In genomic region chr7:2711895-2712675, GRCh38 we compare ENCODE assay signal across 17 cellular contexts. TPM values are rescaled to one million over a fixed set of nuclear protein-coding genes. Genes with fewer than 3 reads are reported as not detected.
"Had no signal": no experiment of that assay in that cellular context is flagged by ENCODE, and none has a peak within 500 bp of the region (broad histone marks: within the 10 kb centered on the region; RNA-seq: fewer than 3 reads in every experiment).

No MANE protein-coding gene starts in this region.

- H3K36me3 ChIP-seq: stomach had no signal

- H3K4me3 ChIP-seq: hepatocyte, mucosa of descending colon, stomach had no signal

- H3K9me3 Mint-ChIP-seq: activated naive CD4-positive, alpha-beta T cell treated with anti-CD3 and anti-CD28 coated beads, Interleukin-2, amount 10 ng/mL, durations not matched to agents 7 days and 5 days; activated T-helper 17 cell treated with anti-CD3 and anti-CD28 coated beads, Interleukin-2, amount 50 U/mL, for 72 hours; dendritic cell treated with granulocyte-macrophage colony-stimulating factor and Interleukin-4, amounts not matched to agents 40 ng/mL and 50 ng/mL, for 4 days; natural killer cell; T-helper 1 cell treated with Interleukin-12 subunit alpha and Interleukin-12 subunit beta and Interleukin-4 antibody, amounts not matched to agents 30 μg/mL and 1 μg/mL, for 36 hours had no signal

- H3K27ac ChIP-seq: hepatocyte, stomach had no signal

- H3K27me3 Mint-ChIP-seq: activated T-helper 17 cell treated with anti-CD3 and anti-CD28 coated beads, Interleukin-2, amount 50 U/mL, for 72 hours had no signal

- DNase-seq: activated CD4-positive, alpha-beta T cell treated with anti-CD3 and anti-CD28 coated beads, Interleukin-2, amount 50 U/mL, for 1 hour; activated T-cell treated with anti-CD3 and anti-CD28 coated beads for 4 hours; erythroblast; kidney glomerular epithelial cell; natural killer cell; occipital lobe; SK-N-SH; stomach had no signal

- H3K36me3 Mint-ChIP-seq: activated naive CD4-positive, alpha-beta T cell treated with anti-CD3 and anti-CD28 coated beads, Interleukin-2, amount 10 ng/mL, durations not matched to agents 7 days and 5 days; natural killer cell had no signal

- H3K4me2 ChIP-seq: hepatocyte, SK-N-SH had no signal

- H3K9ac ChIP-seq: SK-N-SH had no signal

- H3K9me3 ChIP-seq: mucosa of descending colon, SK-N-SH, stomach had no signal

- H3K4me3 Mint-ChIP-seq: dendritic cell treated with granulocyte-macrophage colony-stimulating factor and Interleukin-4, amounts not matched to agents 40 ng/mL and 50 ng/mL, for 4 days had no signal

- H3K27me3 ChIP-seq: hepatocyte, stomach had no signal

- H2AFZ ChIP-seq: hepatocyte had no signal

- H3K9me2 ChIP-seq: SK-N-SH had no signal

- H3K79me2 ChIP-seq: hepatocyte had no signal

RNA-seq across cellular contexts. Expression of gene AMZ1, which starts 24.1 kb away (rescaled TPM):
- total RNA-seq: activated CD8-positive, alpha-beta memory T cell treated with anti-CD3 and anti-CD28 coated beads for 36 hours; hepatocyte; lung microvascular endothelial cell; pulmonary artery endothelial cell had no signal
